22 cellular contexts compared by ENCODE assay signal in genomic region chr10:77406764-77407430, GRCh38.
DNase-seq lines count a peak whose midpoint lies in the region; ATAC-seq, FAIRE-seq and TF ChIP-seq lines count a peak whose summit lies in the region.
"Had no signal": no experiment of that assay in that cellular context is flagged by ENCODE, and none has a peak within 500 bp of the region (broad histone marks: within the 10 kb centered on the region; RNA-seq: fewer than 3 reads in every experiment).

No MANE protein-coding gene starts in this region.

- no peak overlapping the region for H3K27ac ChIP-seq in liver (ENCODE audit: low read depth in 1 of 2, low read length in 2 of 2)
- no peak overlapping the region for H3K27ac ChIP-seq in HepG2 (ENCODE audit: extremely low read length, insufficient read depth, low read length)
- no peak overlapping the region for H3K27ac ChIP-seq in testis
- H3K27ac ChIP-seq: lower lobe of right lung, right lobe of liver had no signal

- H3K79me2 ChIP-seq in HepG2 (ENCODE audit: insufficient read depth, low read length), result no peaks in the 10 kb centered on the region

- H3K9ac ChIP-seq in liver (ENCODE audit: low read depth in 1 of 2, low read length in 2 of 2), result no peak overlapping the region
- H3K9ac ChIP-seq in HepG2 (ENCODE audit: insufficient read depth, low read depth, low read length), result no peak overlapping the region

- no peak for TF ChIP-seq EP300 in HepG2 (IDR thresholded peaks at IDR 0.05; ENCODE audit: low read depth in 2 of 2, low read length in 2 of 2)
- no peak for TF ChIP-seq EP300 in HepG2 (CRISPR knock-in tag; IDR thresholded peaks at IDR 0.05; ENCODE audit: borderline replicate concordance)

- DNase-seq in HepG2 (ENCODE audit: low spot score), result no peak
- peak; percentile 35 for DNase-seq in SW480 (ENCODE audit: low spot score)
- DNase-seq in renal cortical epithelial cell (ENCODE audit: low read depth), result peak; percentile 38
- no peak for DNase-seq in testis
- no peak for DNase-seq in activated naive CD4-positive, alpha-beta T cell treated with Interleukin-2 at 50 U/mL for 16 hours
- DNase-seq in NCI-H345 treated with DMSO at 0.1 percent for 48 hours (lab: John Stamatoyannopoulos, UW; ENCODE audit: unreplicated experiment), result no peak
- DNase-seq: activated naive CD4-positive, alpha-beta T cell treated with anti-CD3 and anti-CD28 coated beads, Interleukin-2, amount 10 ng/mL, durations not matched to agents 7 days and 5 days; activated T-cell treated with anti-CD3 and anti-CD28 coated beads, Interleukin-2, amount 50 U/mL, for 4 hours; CD4-positive, CD25-positive, alpha-beta regulatory T cell; DMS153; H9; heart left ventricle; lower lobe of right lung; NCI-H187 treated with DMSO at 0.1 percent for 48 hours; right lobe of liver; SIG-M5; stimulated activated CD4-positive, alpha-beta T cell treated with anti-CD3 and anti-CD28 coated beads, Interleukin-1b, Interleukin-23, amount 100 ng/mL, for 48 hours; stimulated activated naive CD4-positive, alpha-beta T cell treated with Interleukin-2 at 50 U/mL for 16 hours had no signal

- POLR2A ChIA-PET in HepG2 (lab: Yijun Ruan, JAX), result no interaction called here

- CTCF ChIA-PET in HepG2 (lab: Yijun Ruan, JAX; ENCODE audit: low intra/inter-chr PET ratio, low total read pairs), result no interaction called here

- 75% methylated on average over 5 of the region's 5 CpGs for WGBS in liver
- WGBS in HepG2 (ENCODE audit: low lambda C conversion rate), result 20% methylated on average over 5 of the region's 5 CpGs
- 73 to 79% methylated on average over 5 of the region's 5 CpGs for WGBS in testis, 2 donors

- TF ChIP-seq POLR2A in HepG2 (IDR thresholded peaks at IDR 0.05; ENCODE audit: insufficient read depth in 1 of 2, low read depth in 2 of 2, low read length in 2 of 2) (no peak), testis (IDR thresholded peaks at IDR 0.05) (no peak)

- ATAC-seq in HepG2, result no peak
- no peak for ATAC-seq in GM18907 (IDR thresholded peaks at IDR 0.05; ENCODE audit: unreplicated experiment)
- ATAC-seq: activated T-cell treated with anti-CD3 and anti-CD28 coated beads, Interleukin-2, amount 50 U/mL, for 4 hours; heart left ventricle; lower lobe of right lung had no signal

- no peaks in the 10 kb centered on the region for H3K36me3 ChIP-seq in liver (ENCODE audit: control insufficient read depth in 4 of 4, insufficient read depth in 3 of 4, low read depth in 1 of 4, low read length in 3 of 4)
- H3K36me3 ChIP-seq in HepG2 (replicated peaks in 1 of 2; ENCODE audit: control insufficient read depth in 1 of 2, insufficient read depth in 2 of 2, low read length in 2 of 2), result no peaks in the 10 kb centered on the region
- no peaks in the 10 kb centered on the region for H3K36me3 ChIP-seq in testis (ENCODE audit: low read depth, missing control alignments)
- H3K36me3 ChIP-seq: heart left ventricle, lower lobe of right lung, right lobe of liver had no signal

- H3K4me2 ChIP-seq in HepG2 (ENCODE audit: low read depth, low read length), result no peak overlapping the region

- H3K4me1 ChIP-seq in liver (ENCODE audit: control insufficient read depth in 4 of 4, insufficient read depth in 4 of 4, low read length in 3 of 4), result peaks cover 0 to 7% (median 5%) of the 10 kb centered on the region in 4 donors
- H3K4me1 ChIP-seq in HepG2 (ENCODE audit: insufficient read depth, low read length), result no peaks in the 10 kb centered on the region
- H3K4me1 ChIP-seq in testis, result no peaks in the 10 kb centered on the region
- H3K4me1 ChIP-seq: right lobe of liver had no signal

- H2AFZ ChIP-seq in HepG2 (ENCODE audit: low read length), result no peak overlapping the region

- intact Hi-C loops in HepG2 (cut with micrococcal nuclease; ENCODE audit: unreplicated experiment) (no loop called here), testis (cut with DNase I; ENCODE audit: low total_unique reads) (no loop called here)

- TF ChIP-seq CTCF in liver (IDR thresholded peaks at IDR 0.05; ENCODE audit: low read depth, low read length, missing input control) (no peak), HepG2 (CRISPR knock-in tag; IDR thresholded peaks at IDR 0.05) (no peak), testis (IDR thresholded peaks at IDR 0.05) (no peak)

- in situ Hi-C loops in HepG2 (cut with HindIII; ENCODE audit: extremely low pct_ligation_motif_present, low pct_unique_long_range_greater_than_20kb), result no loop called here

- no peak for FAIRE-seq in HepG2 (lab: Jason Lieb, UNC)
- FAIRE-seq: astrocyte, GM12891 had no signal

- BruUV-seq in HepG2 (replicated peaks; lab: Mats Ljungman, UMichigan), result no TSS peak

- TF ChIP-seq RAD21 in liver (IDR thresholded peaks at IDR 0.05) (no peak), HepG2 (CRISPR knock-in tag; IDR thresholded peaks at IDR 0.05) (no peak)

- H3K4me3 ChIP-seq in liver (ENCODE audit: low read depth in 1 of 3, low read length in 3 of 3) (no peak overlapping the region), HepG2 (replicated peaks in 1 of 3; ENCODE audit: insufficient read depth in 1 of 3, low read depth in 2 of 3, low read length in 3 of 3) (no peak overlapping the region), testis (no peak overlapping the region)
- H3K4me3 ChIP-seq: heart left ventricle, lower lobe of right lung, right lobe of liver had no signal

- H3K27me3 ChIP-seq in liver (ENCODE audit: control insufficient read depth in 4 of 4, insufficient read depth in 4 of 4, low read length in 3 of 4) (no peaks in the 10 kb centered on the region), HepG2 (ENCODE audit: control insufficient read depth in 1 of 2, insufficient read depth in 2 of 2, low read length in 2 of 2) (peaks cover 2 to 18% of the 10 kb centered on the region in 2 experiments; a peak in 3 of 5 replicates), testis (no peaks in the 10 kb centered on the region)
- H3K27me3 ChIP-seq: right lobe of liver had no signal

- no peaks in the 10 kb centered on the region for H4K20me1 ChIP-seq in HepG2 (ENCODE audit: insufficient read depth, low read length)

- no peaks in the 10 kb centered on the region for H3K9me3 ChIP-seq in liver (ENCODE audit: control insufficient read depth in 4 of 4, low read length in 3 of 4)
- no peaks in the 10 kb centered on the region for H3K9me3 ChIP-seq in HepG2 (ENCODE audit: low read length)
- H3K9me3 ChIP-seq in testis, result no peaks in the 10 kb centered on the region
- H3K9me3 ChIP-seq: heart left ventricle, lower lobe of right lung, right lobe of liver had no signal

TF ChIP-seq in liver, 16 proteins besides CTCF, POLR2A, EP300 and RAD21:
- TF ChIP-seq HNF4G (IDR thresholded peaks at IDR 0.05) (no peak), EGR1 (IDR thresholded peaks at IDR 0.05; ENCODE audit: low read depth in 2 of 2) (no peak), FOXA1 (IDR thresholded peaks at IDR 0.05) (no peak), ATF3 (IDR thresholded peaks at IDR 0.05) (no peak), HNF4A (conservative IDR thresholded peaks at IDR 0.05) (peak; percentile 24 to 33), JUND (IDR thresholded peaks at IDR 0.05) (no peak)

TF ChIP-seq in HepG2, 621 proteins besides CTCF, POLR2A, EP300 and RAD21:
- no peak for TF ChIP-seq ZNF790 (CRISPR knock-in tag; IDR thresholded peaks at IDR 0.05; ENCODE audit: borderline replicate concordance)
- TF ChIP-seq KLF13 (CRISPR knock-in tag; IDR thresholded peaks at IDR 0.05), result no peak
- no peak for TF ChIP-seq ZNF556 (CRISPR knock-in tag; IDR thresholded peaks at IDR 0.05; ENCODE audit: borderline replicate concordance)
- TF ChIP-seq HNRNPUL1 (IDR thresholded peaks at IDR 0.05; ENCODE audit: low read depth, low read length), result no peak
- no peak for TF ChIP-seq ZBTB44 (CRISPR knock-in tag; IDR thresholded peaks at IDR 0.05)
- no peak for TF ChIP-seq NBN (conservative IDR thresholded peaks at IDR 0.05)
- no peak for TF ChIP-seq ZNF44 (CRISPR knock-in tag; IDR thresholded peaks at IDR 0.05)
- TF ChIP-seq MED13 (CRISPR knock-in tag; IDR thresholded peaks at IDR 0.05), result no peak
- TF ChIP-seq ZNF652 (CRISPR knock-in tag; IDR thresholded peaks at IDR 0.05; ENCODE audit: borderline replicate concordance, low read depth), result no peak
- no peak for TF ChIP-seq NFKB2 (CRISPR knock-in tag; IDR thresholded peaks at IDR 0.05; ENCODE audit: borderline replicate concordance)

Comparison
In these comparisons a context has a peak if more than half of its experiments do, and no peak if none do; other contexts are left out.
1. DNase-seq: peak in SW480 (single experiment) and renal cortical epithelial cell (single experiment); none in HepG2 (single experiment), testis (single experiment), activated naive CD4-positive, alpha-beta T cell treated with Interleukin-2 at 50 U/mL for 16 hours (single experiment) and NCI-H345 treated with DMSO at 0.1 percent for 48 hours (single experiment).